Comparison of ENCODE assay signal across 19 cellular contexts in the genomic region with DNA sequence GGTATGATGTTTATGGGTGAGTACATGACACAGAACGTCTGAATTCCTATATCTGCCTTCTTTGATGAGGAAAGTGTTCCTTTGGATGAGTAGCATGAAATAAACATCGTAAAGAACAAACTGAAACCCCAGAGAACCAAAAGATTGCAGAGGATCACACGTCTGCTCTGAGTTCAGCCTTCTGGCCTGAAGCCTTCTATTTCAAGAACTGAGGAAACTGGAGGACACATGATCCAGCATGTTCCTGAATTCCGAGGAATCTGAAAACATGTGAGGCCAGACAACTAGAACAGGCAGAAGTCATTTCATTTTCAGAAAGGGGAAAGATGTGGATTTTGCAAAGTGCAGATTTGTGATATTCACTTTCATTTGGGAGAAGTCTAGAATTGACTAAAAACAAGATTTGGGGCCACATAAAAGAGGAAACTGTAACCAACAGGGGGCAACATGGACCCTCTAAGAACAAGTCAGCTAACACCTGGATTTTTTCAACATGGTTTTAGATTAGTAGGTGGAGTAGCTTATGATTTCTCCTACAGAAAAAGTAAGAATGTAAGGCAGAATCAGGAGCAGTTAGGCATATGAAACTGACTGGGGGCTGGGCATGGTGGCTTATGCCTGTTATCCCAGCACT. TPM values are rescaled to one million over a fixed set of nuclear protein-coding genes. Genes with fewer than 3 reads are reported as not detected.
A peak's percentile ranks its signal among the peaks of the same experiment; 100 is the strongest.
DNase-seq lines count a peak whose midpoint lies in the region; ATAC-seq and TF ChIP-seq lines count a peak whose summit lies in the region.
"Had no signal": no experiment of that assay in that cellular context is flagged by ENCODE, and none has a peak within 500 bp of the region (broad histone marks: within the 10 kb centered on the region; RNA-seq: fewer than 3 reads in every experiment).

No MANE protein-coding gene starts in this region.

- no peak overlapping the region for H3K27ac ChIP-seq in DOHH2 (ENCODE audit: low read depth, low read length)
- H3K27ac ChIP-seq in MM.1S (ENCODE audit: low read length), result no peak overlapping the region
- H3K27ac ChIP-seq in endodermal cell (ENCODE audit: low read depth, low read length), result no peak overlapping the region
- no peak overlapping the region for H3K27ac ChIP-seq in osteoblast (ENCODE audit: low read depth, low read length)
- H3K27ac ChIP-seq: gastroesophageal sphincter, transverse colon had no signal

- H3K27me3 ChIP-seq in DOHH2 (ENCODE audit: control insufficient read depth, low read length) (no peaks in the 10 kb centered on the region), MM.1S (replicated peaks; ENCODE audit: insufficient read depth, low read length) (no peaks in the 10 kb centered on the region), endodermal cell (ENCODE audit: control insufficient read depth, insufficient read depth, low read length, poor library complexity, severe bottlenecking) (no peaks in the 10 kb centered on the region), osteoblast (ENCODE audit: insufficient read depth, low read length) (no peaks in the 10 kb centered on the region)
- H3K27me3 ChIP-seq: gastroesophageal sphincter, transverse colon had no signal

- H3K9me2 ChIP-seq in DOHH2 (replicated peaks; ENCODE audit: control insufficient read depth, low read length), result no peaks in the 10 kb centered on the region
- no peaks in the 10 kb centered on the region for H3K9me2 ChIP-seq in MM.1S (replicated peaks; ENCODE audit: insufficient read depth, low read length)

- no peak overlapping the region for H3K4me3 Mint-ChIP-seq in endodermal cell
- H3K4me3 Mint-ChIP-seq in activated T-helper 1 cell treated with anti-CD3 and anti-CD28 coated beads, Interleukin-12 subunit alpha, Interleukin-12 subunit beta, Interleukin-2, Interleukin-4 antibody, amounts not matched to agents 30 ng/mL and 10 ng/mL and 1 ng/mL, durations not matched to agents 14 hours and 24 hours and 36 hours, result no peak overlapping the region
- H3K4me3 Mint-ChIP-seq: CD14-positive monocyte; IgD-negative memory B cell; T-helper 2 cell treated with Interferon-gamma antibody and Interleukin-4, amounts not matched to agents 5 μg/mL and 100 μg/mL, for 36 hours had no signal

- no peaks in the 10 kb centered on the region for H3K36me3 Mint-ChIP-seq in endodermal cell (ENCODE audit: low read depth)
- H3K36me3 Mint-ChIP-seq in activated T-helper 1 cell treated with anti-CD3 and anti-CD28 coated beads, Interleukin-12 subunit alpha, Interleukin-12 subunit beta, Interleukin-2, Interleukin-4 antibody, amounts not matched to agents 30 ng/mL and 10 ng/mL and 1 ng/mL, durations not matched to agents 14 hours and 24 hours and 36 hours (ENCODE audit: low read depth), result no peaks in the 10 kb centered on the region
- H3K36me3 Mint-ChIP-seq in activated naive CD4-positive, alpha-beta T cell treated with anti-CD3 and anti-CD28 coated beads, Interleukin-2, amount 50 U/mL, for 72 hours, result no peaks in the 10 kb centered on the region
- H3K36me3 Mint-ChIP-seq: CD14-positive monocyte, IgD-negative memory B cell had no signal

- 84 to 88% methylated on average over 4 of the region's 4 CpGs for WGBS in endodermal cell (ENCODE audit: insufficient coverage in 1 of 2, insufficient read length in 1 of 2), 2 experiments

- H3K36me3 ChIP-seq in DOHH2 (ENCODE audit: control insufficient read depth, low read length) (no peaks in the 10 kb centered on the region), MM.1S (replicated peaks; ENCODE audit: insufficient read depth, low read length) (no peaks in the 10 kb centered on the region), endodermal cell (ENCODE audit: control insufficient read depth, insufficient read depth, low read length) (no peaks in the 10 kb centered on the region), osteoblast (ENCODE audit: insufficient read depth, low read length) (no peaks in the 10 kb centered on the region)
- H3K36me3 ChIP-seq: gastroesophageal sphincter, transverse colon had no signal

- H3F3A ChIP-seq in DOHH2 (ENCODE audit: control insufficient read depth, insufficient read depth) (no peaks in the 10 kb centered on the region), MM.1S (ENCODE audit: insufficient read depth, low read length) (no peaks in the 10 kb centered on the region)

- H3K27ac Mint-ChIP-seq in endodermal cell, result no peak overlapping the region
- H3K27ac Mint-ChIP-seq in activated T-helper 1 cell treated with anti-CD3 and anti-CD28 coated beads, Interleukin-12 subunit alpha, Interleukin-12 subunit beta, Interleukin-2, Interleukin-4 antibody, amounts not matched to agents 30 ng/mL and 10 ng/mL and 1 ng/mL, durations not matched to agents 14 hours and 24 hours and 36 hours, result no peak overlapping the region
- H3K27ac Mint-ChIP-seq in activated naive CD4-positive, alpha-beta T cell treated with anti-CD3 and anti-CD28 coated beads, Interleukin-2, amount 50 U/mL, for 72 hours, result no peak overlapping the region
- H3K27ac Mint-ChIP-seq: T-helper 2 cell treated with Interferon-gamma antibody and Interleukin-4, amounts not matched to agents 5 μg/mL and 100 μg/mL, for 36 hours had no signal

- no peaks in the 10 kb centered on the region for H3K9me3 Mint-ChIP-seq in endodermal cell
- H3K9me3 Mint-ChIP-seq in activated T-helper 1 cell treated with anti-CD3 and anti-CD28 coated beads, Interleukin-12 subunit alpha, Interleukin-12 subunit beta, Interleukin-2, Interleukin-4 antibody, amounts not matched to agents 30 ng/mL and 10 ng/mL and 1 ng/mL, durations not matched to agents 14 hours and 24 hours and 36 hours, result no peaks in the 10 kb centered on the region
- H3K9me3 Mint-ChIP-seq in activated naive CD4-positive, alpha-beta T cell treated with anti-CD3 and anti-CD28 coated beads, Interleukin-2, amount 50 U/mL, for 72 hours, result no peaks in the 10 kb centered on the region
- H3K9me3 Mint-ChIP-seq: CD14-positive monocyte; IgD-negative memory B cell; T-helper 2 cell treated with Interferon-gamma antibody and Interleukin-4, amounts not matched to agents 5 μg/mL and 100 μg/mL, for 36 hours had no signal

- DNase-seq in MM.1S, result no peak
- DNase-seq in endodermal cell, result no peak
- DNase-seq in osteoblast (ENCODE audit: insufficient read length, low spot score, missing footprints), result peak; percentile 69
- DNase-seq in activated T-helper 1 cell treated with anti-CD3 and anti-CD28 coated beads, Interleukin-12 subunit alpha, Interleukin-12 subunit beta, Interleukin-2, Interleukin-4 antibody, amounts not matched to agents 30 ng/mL and 10 ng/mL and 1 ng/mL, durations not matched to agents 14 hours and 24 hours and 36 hours (ENCODE audit: low spot score), result no peak
- no peak for DNase-seq in activated naive CD4-positive, alpha-beta T cell treated with anti-CD3 and anti-CD28 coated beads, Interleukin-2, amount 50 U/mL, for 72 hours (ENCODE audit: low spot score in 2 of 2)
- DNase-seq: activated CD4-positive, alpha-beta T cell treated with anti-CD3 and anti-CD28 coated beads, Interleukin-2, amount 50 U/mL, for 1 hour; cortex of kidney; NCI-H1436 treated with DMSO at 0.1 percent for 48 hours; NCI-H524; stimulated activated CD4-positive, alpha-beta T cell treated with anti-CD3 and anti-CD28 coated beads, Interleukin-2, amount 100 ng/mL, for 48 hours; transverse colon had no signal

- no peak overlapping the region for H3K9ac ChIP-seq in MM.1S (ENCODE audit: low read length)
- H3K9ac ChIP-seq in endodermal cell (ENCODE audit: extremely low read depth, low read length, poor library complexity, severe bottlenecking), result no peak overlapping the region

- H3K9me3 ChIP-seq in DOHH2 (ENCODE audit: control insufficient read depth, insufficient read depth, low read length) (no peaks in the 10 kb centered on the region), MM.1S (replicated peaks; ENCODE audit: insufficient read depth, low read length) (no peaks in the 10 kb centered on the region), endodermal cell (ENCODE audit: control insufficient read depth, low read length) (no peaks in the 10 kb centered on the region), osteoblast (ENCODE audit: low read depth, low read length) (no peaks in the 10 kb centered on the region)
- H3K9me3 ChIP-seq: gastroesophageal sphincter, transverse colon had no signal

- H4K20me1 ChIP-seq in DOHH2 (ENCODE audit: control insufficient read depth, insufficient read depth, low read depth, low read length) (no peaks in the 10 kb centered on the region), MM.1S (ENCODE audit: insufficient read depth, low read length) (no peaks in the 10 kb centered on the region), osteoblast (ENCODE audit: insufficient read depth, low read length) (no peaks in the 10 kb centered on the region)

- 0 out of 2 replicates have a peak overlapping the region, but pooled peaks have one; percentile 7 for H2AFZ ChIP-seq in MM.1S (ENCODE audit: low read length)
- peak overlapping the region; percentile 59 for H2AFZ ChIP-seq in osteoblast (ENCODE audit: low read length)

- intact Hi-C loops in activated T-helper 1 cell treated with anti-CD3 and anti-CD28 coated beads, Interleukin-12 subunit alpha, Interleukin-12 subunit beta, Interleukin-2, Interleukin-4 antibody, amounts not matched to agents 30 ng/mL and 10 ng/mL and 1 ng/mL, durations not matched to agents 14 hours and 24 hours and 36 hours (cut with micrococcal nuclease), result no loop called here

- H3K27me3 Mint-ChIP-seq in endodermal cell (ENCODE audit: insufficient read depth), result no peaks in the 10 kb centered on the region
- H3K27me3 Mint-ChIP-seq in activated T-helper 1 cell treated with anti-CD3 and anti-CD28 coated beads, Interleukin-12 subunit alpha, Interleukin-12 subunit beta, Interleukin-2, Interleukin-4 antibody, amounts not matched to agents 30 ng/mL and 10 ng/mL and 1 ng/mL, durations not matched to agents 14 hours and 24 hours and 36 hours (ENCODE audit: insufficient read depth), result peaks cover 36% of the 10 kb centered on the region

- H3K4me3 ChIP-seq in DOHH2 (ENCODE audit: low read length), result no peak overlapping the region
- H3K4me3 ChIP-seq in MM.1S (ENCODE audit: low read length), result no peak overlapping the region
- H3K4me3 ChIP-seq in endodermal cell (ENCODE audit: low read length), result no peak overlapping the region
- peak overlapping the region; percentile 12 for H3K4me3 ChIP-seq in osteoblast (ENCODE audit: insufficient read depth, low read length)
- H3K4me3 ChIP-seq: gastroesophageal sphincter, transverse colon had no signal

- H3K4me1 ChIP-seq in DOHH2 (ENCODE audit: control insufficient read depth, low read length) (no peaks in the 10 kb centered on the region), MM.1S (ENCODE audit: low read length) (no peaks in the 10 kb centered on the region), endodermal cell (ENCODE audit: control insufficient read depth, insufficient read depth, low read length) (no peaks in the 10 kb centered on the region), osteoblast (ENCODE audit: insufficient read depth, low read length) (no peaks in the 10 kb centered on the region)
- H3K4me1 ChIP-seq: gastroesophageal sphincter, transverse colon had no signal

- peaks cover 15% of the 10 kb centered on the region for H3K4me1 Mint-ChIP-seq in endodermal cell
- H3K4me1 Mint-ChIP-seq in activated T-helper 1 cell treated with anti-CD3 and anti-CD28 coated beads, Interleukin-12 subunit alpha, Interleukin-12 subunit beta, Interleukin-2, Interleukin-4 antibody, amounts not matched to agents 30 ng/mL and 10 ng/mL and 1 ng/mL, durations not matched to agents 14 hours and 24 hours and 36 hours (ENCODE audit: low read depth), result no peaks in the 10 kb centered on the region
- H3K4me1 Mint-ChIP-seq: CD14-positive monocyte had no signal

- no peaks in the 10 kb centered on the region for H3K79me2 ChIP-seq in DOHH2 (ENCODE audit: control insufficient read depth, low read length)
- no peaks in the 10 kb centered on the region for H3K79me2 ChIP-seq in MM.1S (ENCODE audit: low read length)
- H3K79me2 ChIP-seq in osteoblast (ENCODE audit: insufficient read depth, low read length), result no peaks in the 10 kb centered on the region

- ATAC-seq in GM21528 (IDR thresholded peaks at IDR 0.05; ENCODE audit: low FRiP score, unreplicated experiment) (no peak), GM18907 (IDR thresholded peaks at IDR 0.05; ENCODE audit: unreplicated experiment) (no peak)
- no peak for ATAC-seq in activated naive CD4-positive, alpha-beta T cell treated with anti-CD3 and anti-CD28 coated beads, Interleukin-2, amount 50 U/mL, for 72 hours
- ATAC-seq: gastroesophageal sphincter had no signal

- TF ChIP-seq CTCF in DOHH2 (IDR thresholded peaks at IDR 0.05; ENCODE audit: low read depth, low read length, poor library complexity, severe bottlenecking) (peak; percentile 49), MM.1S (IDR thresholded peaks at IDR 0.05; ENCODE audit: low read length) (no peak), endodermal cell (conservative IDR thresholded peaks at IDR 0.05) (peak; percentile 69), osteoblast (IDR thresholded peaks at IDR 0.05; ENCODE audit: extremely low read depth, low read depth, low read length) (no peak)

- H3K4me2 ChIP-seq in DOHH2 (ENCODE audit: low read length) (no peak overlapping the region), MM.1S (ENCODE audit: low read depth, low read length) (peak overlapping the region; percentile 3; the same call in 1 of the 2 replicates), osteoblast (ENCODE audit: insufficient read depth, low read length) (peak overlapping the region; percentile 40)

RNA-seq across cellular contexts. Expression of a gene that starts 8.3 kb away (rescaled TPM):
- not detected for total RNA-seq in endodermal cell
- polyA plus RNA-seq in endodermal cell (2013, experiment 1 of 2), result not detected
- polyA plus RNA-seq in endodermal cell (2013, experiment 2 of 2), result not detected
- not detected in 2 replicates for total RNA-seq in osteoblast
- total RNA-seq in activated T-helper 1 cell treated with anti-CD3 and anti-CD28 coated beads, Interleukin-12 subunit alpha, Interleukin-12 subunit beta, Interleukin-2, Interleukin-4 antibody, amounts not matched to agents 30 ng/mL and 10 ng/mL and 1 ng/mL, durations not matched to agents 14 hours and 24 hours and 36 hours, result not detected in 2 replicates
- total RNA-seq in activated naive CD4-positive, alpha-beta T cell treated with anti-CD3 and anti-CD28 coated beads, Interleukin-2, amount 50 U/mL, for 72 hours, result not detected
- total RNA-seq: gastroesophageal sphincter, kidney epithelial cell, transverse colon had no signal
- polyA plus RNA-seq: CD14-positive monocyte, IgD-negative memory B cell had no signal

RNA-seq across cellular contexts. Expression of a gene that starts 16.2 kb away (rescaled TPM):
- total RNA-seq in endodermal cell (10 to 100 TPM in 1 of 2 donors, 1 to 10 TPM in 1; 4.4 to 11.8 TPM), osteoblast (20.6 and 21.4 TPM in 2 replicates)
- polyA plus RNA-seq in endodermal cell (2013, experiment 1 of 2), result 11.6 TPM
- 13.3 TPM for polyA plus RNA-seq in endodermal cell (2013, experiment 2 of 2)
- 39.5 and 45.3 TPM in 2 replicates for total RNA-seq in activated T-helper 1 cell treated with anti-CD3 and anti-CD28 coated beads, Interleukin-12 subunit alpha, Interleukin-12 subunit beta, Interleukin-2, Interleukin-4 antibody, amounts not matched to agents 30 ng/mL and 10 ng/mL and 1 ng/mL, durations not matched to agents 14 hours and 24 hours and 36 hours
- 10 to 100 TPM; 29.1 to 46.9 TPM for total RNA-seq in activated naive CD4-positive, alpha-beta T cell treated with anti-CD3 and anti-CD28 coated beads, Interleukin-2, amount 50 U/mL, for 72 hours

RNA-seq across cellular contexts. Expression of a gene that starts 23.3 kb away (rescaled TPM):
- 10 to 100 TPM; 35.4 to 41.2 TPM for total RNA-seq in endodermal cell
- polyA plus RNA-seq in endodermal cell (2013, experiment 1 of 2), result 18.3 TPM
- polyA plus RNA-seq in endodermal cell (2013, experiment 2 of 2), result 20.7 TPM
- 42.3 and 45.1 TPM in 2 replicates for total RNA-seq in osteoblast
- total RNA-seq in activated T-helper 1 cell treated with anti-CD3 and anti-CD28 coated beads, Interleukin-12 subunit alpha, Interleukin-12 subunit beta, Interleukin-2, Interleukin-4 antibody, amounts not matched to agents 30 ng/mL and 10 ng/mL and 1 ng/mL, durations not matched to agents 14 hours and 24 hours and 36 hours, result 40.5 and 41.9 TPM in 2 replicates
- total RNA-seq in activated naive CD4-positive, alpha-beta T cell treated with anti-CD3 and anti-CD28 coated beads, Interleukin-2, amount 50 U/mL, for 72 hours, result 10 to 100 TPM; 32.0 to 68.6 TPM

RNA-seq across cellular contexts. Expression of a gene that starts 51.3 kb away (rescaled TPM):
- 10 to 100 TPM; 66.9 to 80.5 TPM for total RNA-seq in endodermal cell
- polyA plus RNA-seq in endodermal cell (2013, experiment 1 of 2), result 35.9 TPM
- 35.8 TPM for polyA plus RNA-seq in endodermal cell (2013, experiment 2 of 2)
- total RNA-seq in osteoblast, result 33.3 and 36.6 TPM in 2 replicates
- total RNA-seq in activated T-helper 1 cell treated with anti-CD3 and anti-CD28 coated beads, Interleukin-12 subunit alpha, Interleukin-12 subunit beta, Interleukin-2, Interleukin-4 antibody, amounts not matched to agents 30 ng/mL and 10 ng/mL and 1 ng/mL, durations not matched to agents 14 hours and 24 hours and 36 hours, result 75.4 and 79.2 TPM in 2 replicates
- 10 to 100 TPM; 60.6 to 79.1 TPM for total RNA-seq in activated naive CD4-positive, alpha-beta T cell treated with anti-CD3 and anti-CD28 coated beads, Interleukin-2, amount 50 U/mL, for 72 hours

RNA-seq across cellular contexts. Expression of a gene that starts 51.3 kb away (rescaled TPM):
- total RNA-seq in endodermal cell, result 10 to 100 TPM; 41.4 to 54.4 TPM
- polyA plus RNA-seq in endodermal cell (2013, experiment 1 of 2), result 26.2 TPM
- polyA plus RNA-seq in endodermal cell (2013, experiment 2 of 2), result 18.2 TPM
- 16.6 and 16.8 TPM in 2 replicates for total RNA-seq in osteoblast
- 23.0 and 27.1 TPM in 2 replicates for total RNA-seq in activated T-helper 1 cell treated with anti-CD3 and anti-CD28 coated beads, Interleukin-12 subunit alpha, Interleukin-12 subunit beta, Interleukin-2, Interleukin-4 antibody, amounts not matched to agents 30 ng/mL and 10 ng/mL and 1 ng/mL, durations not matched to agents 14 hours and 24 hours and 36 hours
- 10 to 100 TPM; 21.7 to 26.5 TPM for total RNA-seq in activated naive CD4-positive, alpha-beta T cell treated with anti-CD3 and anti-CD28 coated beads, Interleukin-2, amount 50 U/mL, for 72 hours

Comparison
In these comparisons a context has a peak if more than half of its experiments do, and no peak if none do; other contexts are left out.
1. CTCF ChIP-seq: peak in DOHH2 (single experiment) and endodermal cell (single experiment); none in MM.1S (single experiment) and osteoblast (single experiment).